ENCODE assay signal across 8 cellular contexts in genomic region chr14:20614038-20614840, GRCh38. TPM values are rescaled to one million over a fixed set of nuclear protein-coding genes. Genes with fewer than 3 reads are reported as not detected.
A peak's percentile ranks its signal among the peaks of the same experiment; 100 is the strongest.
DNase-seq lines count a peak whose midpoint lies in the region; ATAC-seq, FAIRE-seq and TF ChIP-seq lines count a peak whose summit lies in the region.

No MANE protein-coding gene starts in this region.

- H2AFZ ChIP-seq in HepG2 (ENCODE audit: low read length), result peak overlapping the region; percentile 92

- ATAC-seq in HG03558 (IDR thresholded peaks at IDR 0.05; ENCODE audit: extremely low read depth, unreplicated experiment) (peak; percentile 2), HepG2 (no peak; the same call in 2 of the 3 replicates), HG02970 (IDR thresholded peaks at IDR 0.05; ENCODE audit: low FRiP score, unreplicated experiment) (no peak)

- in situ Hi-C loops in HepG2 (cut with HindIII; ENCODE audit: extremely low pct_ligation_motif_present, low pct_unique_long_range_greater_than_20kb), result loop anchor here (25.0 kb wide), 1 partner anchor 152 kb away; the partner anchor contains the start of genes APEX1, OSGEP, PIP4P1 and PNP

- BruUV-seq in HepG2 (replicated peaks; lab: Mats Ljungman, UMichigan), result no TSS peak

- no peak for FAIRE-seq in HepG2 (lab: Jason Lieb, UNC)

- peaks cover 77% of the 10 kb centered on the region for H3K4me1 ChIP-seq in HepG2 (ENCODE audit: insufficient read depth, low read length)
- no peaks in the 10 kb centered on the region for H3K4me1 ChIP-seq in urinary bladder (ENCODE audit: insufficient read depth)

- intact Hi-C loops in HepG2 (cut with micrococcal nuclease; ENCODE audit: unreplicated experiment), result no loop called here

- H3K79me2 ChIP-seq in HepG2 (ENCODE audit: insufficient read depth, low read length), result no peaks in the 10 kb centered on the region

- 1% methylated on average over 17 of the region's 17 CpGs for WGBS in HepG2 (ENCODE audit: low lambda C conversion rate)
- WGBS in urinary bladder, result 7% methylated on average over 17 of the region's 17 CpGs

- no peak for TF ChIP-seq RAD21 in HepG2 (CRISPR knock-in tag; IDR thresholded peaks at IDR 0.05)

- H3K4me3 ChIP-seq in HepG2 (replicated peaks in 1 of 3; ENCODE audit: insufficient read depth in 1 of 3, low read depth in 2 of 3, low read length in 3 of 3), result peak overlapping the region; percentile 70 to 83 (median 77)
- peak overlapping the region; percentile 33 for H3K4me3 ChIP-seq in urinary bladder (ENCODE audit: low read depth, low read length)

- no peak for TF ChIP-seq EP300 in HepG2 (IDR thresholded peaks at IDR 0.05; ENCODE audit: low read depth in 2 of 2, low read length in 2 of 2)
- no peak for TF ChIP-seq EP300 in HepG2 (CRISPR knock-in tag; IDR thresholded peaks at IDR 0.05; ENCODE audit: borderline replicate concordance)

- TF ChIP-seq POLR2A in HepG2 (IDR thresholded peaks at IDR 0.05; ENCODE audit: insufficient read depth in 1 of 2, low read depth in 2 of 2, low read length in 2 of 2), result no peak

- POLR2A ChIA-PET in HepG2 (lab: Yijun Ruan, JAX), result interaction anchor here (0.9 to 4.8 kb wide), 16 partner anchors 9 to 483 kb away, joined by 3 to 105 read pairs (median 6); partner anchors contain the start of genes ANG, APEX1, CCNB1IP1 and OSGEP

- H3K27me3 ChIP-seq in HepG2 (ENCODE audit: control insufficient read depth in 1 of 2, insufficient read depth in 2 of 2, low read length in 2 of 2), result no peaks in the 10 kb centered on the region; a peak in 1 of 5 replicates

- peak overlapping the region; percentile 71 for H3K9ac ChIP-seq in HepG2 (ENCODE audit: insufficient read depth, low read depth, low read length)

- H3K27ac ChIP-seq in angular gyrus (ENCODE audit: low read depth, low read length) (peak overlapping the region; percentile 70), HepG2 (ENCODE audit: extremely low read length, insufficient read depth, low read length) (peak overlapping the region; percentile 73), urinary bladder (ENCODE audit: low read depth) (peak overlapping the region; percentile 55)

- H3K9me3 ChIP-seq in HepG2 (ENCODE audit: low read length), result no peaks in the 10 kb centered on the region

- H3K36me3 ChIP-seq in HepG2 (replicated peaks in 1 of 2; ENCODE audit: control insufficient read depth in 1 of 2, insufficient read depth in 2 of 2, low read length in 2 of 2) (no peaks in the 10 kb centered on the region), urinary bladder (ENCODE audit: insufficient read depth) (no peaks in the 10 kb centered on the region)

- no peak for TF ChIP-seq CTCF in HepG2 (CRISPR knock-in tag; IDR thresholded peaks at IDR 0.05)

- CTCF ChIA-PET in HepG2 (lab: Yijun Ruan, JAX; ENCODE audit: low intra/inter-chr PET ratio, low total read pairs), result interaction anchor here (1.0 to 1.3 kb wide), 2 partner anchors 48 to 77 kb away, joined by 3 to 6 read pairs; no protein-coding TSS in a partner anchor

- no peaks in the 10 kb centered on the region for H4K20me1 ChIP-seq in HepG2 (ENCODE audit: insufficient read depth, low read length)

- peak; percentile 64 for DNase-seq in NCI-H82 (lab: John Stamatoyannopoulos, UW)
- no peak for DNase-seq in NCI-H82 treated with DMSO at 0.1 percent for 48 hours (lab: John Stamatoyannopoulos, UW; ENCODE audit: unreplicated experiment)
- DNase-seq in HepG2 (ENCODE audit: low spot score), result no peak
- no peak for DNase-seq in SKM-1 treated with dmso at 0.1 percent for 144 hours (lab: John Stamatoyannopoulos, UW; ENCODE audit: unreplicated experiment)

- H3K4me2 ChIP-seq in HepG2 (ENCODE audit: low read depth, low read length), result peak overlapping the region; percentile 79

RNA-seq across cellular contexts. Expression of gene RNASE12, which starts 23.1 kb away (rescaled TPM):
- total RNA-seq in HepG2 (2016; rRNA removed; fragmentation: Illumina TruSeq; extraction: Trizol) (not detected in 2 replicates), urinary bladder (not detected)
- total RNA-seq in HepG2 (2016; cell fraction: cytosol; rRNA removed; fragmentation: Illumina TruSeq; extraction: Trizol; ENCODE audit: low read depth), result not detected in 2 replicates
- total RNA-seq in HepG2 (2016; cell fraction: insoluble cytoplasmic fraction; rRNA removed; fragmentation: Illumina TruSeq; extraction: Trizol), result not detected in 2 replicates
- total RNA-seq in HepG2 (2016; cell fraction: membrane; rRNA removed; fragmentation: Illumina TruSeq; extraction: Trizol), result not detected in 2 replicates
- total RNA-seq in HepG2 (2016; cell fraction: nucleus; rRNA removed; fragmentation: Illumina TruSeq; extraction: Trizol), result not detected in 2 replicates
- polyA plus RNA-seq in HepG2 (2011; rRNA removed) (not detected in 2 replicates), urinary bladder (not detected)
- polyA plus RNA-seq in HepG2 (2011; cell fraction: cytosol; rRNA removed), result not detected in 2 replicates
- not detected in 2 replicates for polyA plus RNA-seq in HepG2 (2011; cell fraction: nucleus; rRNA removed)
- not detected in 2 replicates for polyA plus RNA-seq in HepG2 (2012)
- not detected in 2 replicates for polyA plus RNA-seq in HepG2 (2016; cell fraction: cytosol; fragmentation: Illumina TruSeq; extraction: Trizol; ENCODE audit: low read depth)
- not detected in 2 replicates for polyA plus RNA-seq in HepG2 (2016; cell fraction: insoluble cytoplasmic fraction; fragmentation: Illumina TruSeq; extraction: Trizol; ENCODE audit: low read depth)
- polyA plus RNA-seq in HepG2 (2016; cell fraction: membrane; fragmentation: Illumina TruSeq; extraction: Trizol; ENCODE audit: low read depth), result not detected in 2 replicates
- not detected in 2 replicates for polyA plus RNA-seq in HepG2 (2016; cell fraction: nucleus; fragmentation: Illumina TruSeq; extraction: Trizol; ENCODE audit: insufficient read depth, low read depth)
- polyA minus RNA-seq in HepG2 (2011; rRNA and poly(A)+ RNA removed; ENCODE audit: low replicate concordance), result not detected in 2 replicates
- polyA minus RNA-seq in HepG2 (2011; cell fraction: cytosol; rRNA and poly(A)+ RNA removed), result not detected in 2 replicates
- not detected in 2 replicates for polyA minus RNA-seq in HepG2 (2011; cell fraction: nucleus; rRNA and poly(A)+ RNA removed)

RNA-seq across cellular contexts. Expression of gene RNASE11, which starts 26.4 kb away (rescaled TPM):
- total RNA-seq in HepG2 (2016; rRNA removed; fragmentation: Illumina TruSeq; extraction: Trizol), result not detected in 2 replicates
- total RNA-seq in HepG2 (2016; cell fraction: cytosol; rRNA removed; fragmentation: Illumina TruSeq; extraction: Trizol; ENCODE audit: low read depth), result not detected in 2 replicates
- not detected in 2 replicates for total RNA-seq in HepG2 (2016; cell fraction: insoluble cytoplasmic fraction; rRNA removed; fragmentation: Illumina TruSeq; extraction: Trizol)
- not detected in 2 replicates for total RNA-seq in HepG2 (2016; cell fraction: membrane; rRNA removed; fragmentation: Illumina TruSeq; extraction: Trizol)
- not detected in 2 replicates for total RNA-seq in HepG2 (2016; cell fraction: nucleus; rRNA removed; fragmentation: Illumina TruSeq; extraction: Trizol)
- not detected in 2 replicates for polyA plus RNA-seq in HepG2 (2011; rRNA removed)
- polyA plus RNA-seq in HepG2 (2011; cell fraction: cytosol; rRNA removed), result not detected in 2 replicates
- not detected in 2 replicates for polyA plus RNA-seq in HepG2 (2011; cell fraction: nucleus; rRNA removed)
- not detected in 2 replicates for polyA plus RNA-seq in HepG2 (2012)
- not detected in 2 replicates for polyA plus RNA-seq in HepG2 (2016; cell fraction: cytosol; fragmentation: Illumina TruSeq; extraction: Trizol; ENCODE audit: low read depth)
- polyA plus RNA-seq in HepG2 (2016; cell fraction: insoluble cytoplasmic fraction; fragmentation: Illumina TruSeq; extraction: Trizol; ENCODE audit: low read depth), result not detected in 2 replicates
- polyA plus RNA-seq in HepG2 (2016; cell fraction: membrane; fragmentation: Illumina TruSeq; extraction: Trizol; ENCODE audit: low read depth), result not detected in 2 replicates
- not detected in 2 replicates for polyA plus RNA-seq in HepG2 (2016; cell fraction: nucleus; fragmentation: Illumina TruSeq; extraction: Trizol; ENCODE audit: insufficient read depth, low read depth)
- not detected in 2 replicates for polyA minus RNA-seq in HepG2 (2011; rRNA and poly(A)+ RNA removed; ENCODE audit: low replicate concordance)
- polyA minus RNA-seq in HepG2 (2011; cell fraction: cytosol; rRNA and poly(A)+ RNA removed), result not detected in 2 replicates
- not detected in 2 replicates for polyA minus RNA-seq in HepG2 (2011; cell fraction: nucleus; rRNA and poly(A)+ RNA removed)
- total RNA-seq in urinary bladder, result not detected
- polyA plus RNA-seq in urinary bladder, result not detected

RNA-seq across cellular contexts. Expression of gene OR6S1, which starts 27.3 kb away (rescaled TPM):
- total RNA-seq in HepG2 (2016; rRNA removed; fragmentation: Illumina TruSeq; extraction: Trizol) (not detected in 2 replicates), urinary bladder (not detected)
- not detected in 2 replicates for total RNA-seq in HepG2 (2016; cell fraction: cytosol; rRNA removed; fragmentation: Illumina TruSeq; extraction: Trizol; ENCODE audit: low read depth)
- not detected in 2 replicates for total RNA-seq in HepG2 (2016; cell fraction: insoluble cytoplasmic fraction; rRNA removed; fragmentation: Illumina TruSeq; extraction: Trizol)
- not detected in 2 replicates for total RNA-seq in HepG2 (2016; cell fraction: membrane; rRNA removed; fragmentation: Illumina TruSeq; extraction: Trizol)
- not detected in 2 replicates for total RNA-seq in HepG2 (2016; cell fraction: nucleus; rRNA removed; fragmentation: Illumina TruSeq; extraction: Trizol)
- polyA plus RNA-seq in HepG2 (2011; rRNA removed) (0.09 TPM in 1 of 2 replicates, not detected in the other), urinary bladder (not detected)
- polyA plus RNA-seq in HepG2 (2011; cell fraction: cytosol; rRNA removed), result not detected in 2 replicates
- 0.18 and 0.38 TPM in 2 replicates for polyA plus RNA-seq in HepG2 (2011; cell fraction: nucleus; rRNA removed)
- not detected in 2 replicates for polyA plus RNA-seq in HepG2 (2012)
- not detected in 2 replicates for polyA plus RNA-seq in HepG2 (2016; cell fraction: cytosol; fragmentation: Illumina TruSeq; extraction: Trizol; ENCODE audit: low read depth)
- not detected in 2 replicates for polyA plus RNA-seq in HepG2 (2016; cell fraction: insoluble cytoplasmic fraction; fragmentation: Illumina TruSeq; extraction: Trizol; ENCODE audit: low read depth)
- polyA plus RNA-seq in HepG2 (2016; cell fraction: membrane; fragmentation: Illumina TruSeq; extraction: Trizol; ENCODE audit: low read depth), result not detected in 2 replicates
- not detected in 2 replicates for polyA plus RNA-seq in HepG2 (2016; cell fraction: nucleus; fragmentation: Illumina TruSeq; extraction: Trizol; ENCODE audit: insufficient read depth, low read depth)
- polyA minus RNA-seq in HepG2 (2011; rRNA and poly(A)+ RNA removed; ENCODE audit: low replicate concordance), result 0.26 and 0.50 TPM in 2 replicates
- polyA minus RNA-seq in HepG2 (2011; cell fraction: cytosol; rRNA and poly(A)+ RNA removed), result not detected in 2 replicates
- polyA minus RNA-seq in HepG2 (2011; cell fraction: nucleus; rRNA and poly(A)+ RNA removed), result not detected in 2 replicates

RNA-seq across cellular contexts. Expression of gene RNASE9, which starts 53.4 kb away (rescaled TPM):
- total RNA-seq in HepG2 (2016; rRNA removed; fragmentation: Illumina TruSeq; extraction: Trizol) (not detected in 2 replicates), urinary bladder (not detected)
- not detected in 2 replicates for total RNA-seq in HepG2 (2016; cell fraction: cytosol; rRNA removed; fragmentation: Illumina TruSeq; extraction: Trizol; ENCODE audit: low read depth)
- total RNA-seq in HepG2 (2016; cell fraction: insoluble cytoplasmic fraction; rRNA removed; fragmentation: Illumina TruSeq; extraction: Trizol), result not detected in 2 replicates
- not detected in 2 replicates for total RNA-seq in HepG2 (2016; cell fraction: membrane; rRNA removed; fragmentation: Illumina TruSeq; extraction: Trizol)
- total RNA-seq in HepG2 (2016; cell fraction: nucleus; rRNA removed; fragmentation: Illumina TruSeq; extraction: Trizol), result not detected in 2 replicates
- polyA plus RNA-seq in HepG2 (2011; rRNA removed) (not detected in 2 replicates), urinary bladder (not detected)
- polyA plus RNA-seq in HepG2 (2011; cell fraction: cytosol; rRNA removed), result not detected in 2 replicates
- polyA plus RNA-seq in HepG2 (2011; cell fraction: nucleus; rRNA removed), result not detected in 2 replicates
- polyA plus RNA-seq in HepG2 (2012), result not detected in 2 replicates
- polyA plus RNA-seq in HepG2 (2016; cell fraction: cytosol; fragmentation: Illumina TruSeq; extraction: Trizol; ENCODE audit: low read depth), result not detected in 2 replicates
- not detected in 2 replicates for polyA plus RNA-seq in HepG2 (2016; cell fraction: insoluble cytoplasmic fraction; fragmentation: Illumina TruSeq; extraction: Trizol; ENCODE audit: low read depth)
- not detected in 2 replicates for polyA plus RNA-seq in HepG2 (2016; cell fraction: membrane; fragmentation: Illumina TruSeq; extraction: Trizol; ENCODE audit: low read depth)
- not detected in 2 replicates for polyA plus RNA-seq in HepG2 (2016; cell fraction: nucleus; fragmentation: Illumina TruSeq; extraction: Trizol; ENCODE audit: insufficient read depth, low read depth)
- not detected in 2 replicates for polyA minus RNA-seq in HepG2 (2011; rRNA and poly(A)+ RNA removed; ENCODE audit: low replicate concordance)
- not detected in 2 replicates for polyA minus RNA-seq in HepG2 (2011; cell fraction: cytosol; rRNA and poly(A)+ RNA removed)
- polyA minus RNA-seq in HepG2 (2011; cell fraction: nucleus; rRNA and poly(A)+ RNA removed), result not detected in 2 replicates
